In genomic region chr5:167570431-167570830, GRCh38 we compare ENCODE assay signal across 17 cellular contexts.
DNase-seq lines count a peak whose midpoint lies in the region; ATAC-seq, FAIRE-seq and TF ChIP-seq lines count a peak whose summit lies in the region.
"Had no signal": no experiment of that assay in that cellular context is flagged by ENCODE, and none has a peak within 500 bp of the region (broad histone marks: within the 10 kb centered on the region; RNA-seq: fewer than 3 reads in every experiment).

No MANE protein-coding gene starts in this region.

- H3K79me2 ChIP-seq in GM23338 (replicated peaks; ENCODE audit: insufficient read depth): no peaks in the 10 kb centered on the region
- peaks cover 6% of the 10 kb centered on the region for H3K79me2 ChIP-seq in astrocyte (ENCODE audit: insufficient read depth, low read length)
- no peaks in the 10 kb centered on the region for H3K79me2 ChIP-seq in neural progenitor cell (ENCODE audit: low read depth)

- FAIRE-seq in astrocyte (lab: Jason Lieb, UNC): no peak
- FAIRE-seq: A549, GM12878, H54, K562 had no signal

- H3K4me3 ChIP-seq in GM23338: no peak overlapping the region
- no peak overlapping the region for H3K4me3 ChIP-seq in astrocyte (ENCODE audit: insufficient read depth, low read depth, low read length)
- H3K4me3 ChIP-seq in iPS-18a (ENCODE audit: low read length): peak overlapping the region; percentile 13
- no peak overlapping the region for H3K4me3 ChIP-seq in neural progenitor cell
- H3K4me3 ChIP-seq: A549, BLaER1, GM12878, K562 had no signal

- TF ChIP-seq CTCF in GM23338 (conservative IDR thresholded peaks at IDR 0.05; ENCODE audit: low read depth in 2 of 2) (no peak), astrocyte (IDR thresholded peaks at IDR 0.05; ENCODE audit: insufficient read depth, low read depth, low read length) (no peak), neural progenitor cell (IDR thresholded peaks at IDR 0.05) (no peak)

- H3K9me3 Mint-ChIP-seq in GM23338 (no peaks in the 10 kb centered on the region), astrocyte (ENCODE audit: unreplicated experiment) (no peaks in the 10 kb centered on the region), neural progenitor cell (no peaks in the 10 kb centered on the region)

- DNase-seq in GM23338 (ENCODE audit: low spot score): peak; percentile 72
- DNase-seq in astrocyte (ENCODE audit: low read depth): no peak
- no peak for DNase-seq in neural progenitor cell (ENCODE audit: low spot score)
- no peak for DNase-seq in EL
- DNase-seq in DMS 273 treated with DMSO at 0.1 percent for 48 hours (lab: John Stamatoyannopoulos, UW): no peak
- no peak for DNase-seq in NCI-H2227 treated with DMSO at 0.1 percent for 48 hours (lab: John Stamatoyannopoulos, UW)
- DNase-seq: CD4-positive, alpha-beta memory T cell; DMS79 treated with DMSO at 0.1 percent for 48 hours; IMR-90 had no signal

- H3K4me2 ChIP-seq in GM23338 (peak overlapping the region; percentile 22; the same call in 1 of the 2 replicates), astrocyte (ENCODE audit: low read length) (no peak overlapping the region), neural progenitor cell (no peak overlapping the region)
- H3K4me2 ChIP-seq: A549 had no signal

- H3K27ac Mint-ChIP-seq in GM23338 (peak overlapping the region; percentile 18; the same call in 1 of the 2 replicates), astrocyte (ENCODE audit: unreplicated experiment) (peak overlapping the region; percentile 38), neural progenitor cell (peak overlapping the region; percentile 3)
- H3K27ac Mint-ChIP-seq: CD14-positive monocyte; CD4-positive, alpha-beta memory T cell had no signal

- peaks cover 6% of the 10 kb centered on the region for H3K27me3 Mint-ChIP-seq in GM23338 (ENCODE audit: insufficient read depth, low read depth, poor library complexity)
- H3K27me3 Mint-ChIP-seq in astrocyte (ENCODE audit: low read depth, unreplicated experiment): no peaks in the 10 kb centered on the region
- peaks cover 3% of the 10 kb centered on the region for H3K27me3 Mint-ChIP-seq in neural progenitor cell (ENCODE audit: insufficient read depth, low read depth)

- no peaks in the 10 kb centered on the region for H3K9me2 ChIP-seq in GM23338 (ENCODE audit: insufficient read depth)

- H3K36me3 ChIP-seq in GM23338 (ENCODE audit: insufficient read depth) (no peaks in the 10 kb centered on the region), astrocyte (ENCODE audit: insufficient read depth, low read length) (no peaks in the 10 kb centered on the region), iPS-18a (ENCODE audit: control insufficient read depth, low read depth, low read length) (no peaks in the 10 kb centered on the region), neural progenitor cell (no peaks in the 10 kb centered on the region)
- H3K36me3 ChIP-seq: BLaER1 had no signal

- ATAC-seq in GM23338: peak; percentile 34
- ATAC-seq: A549, GM12878, K562 had no signal

- no peaks in the 10 kb centered on the region for H3K9me3 ChIP-seq in astrocyte (ENCODE audit: insufficient read depth, low read depth, low read length)
- no peaks in the 10 kb centered on the region for H3K9me3 ChIP-seq in iPS-18a (ENCODE audit: control insufficient read depth, low read depth, low read length)
- H3K9me3 ChIP-seq in neural progenitor cell (ENCODE audit: low read depth): no peaks in the 10 kb centered on the region
- H3K9me3 ChIP-seq: A549, BLaER1 had no signal

- no peaks in the 10 kb centered on the region for H3F3A ChIP-seq in GM23338 (replicated peaks; ENCODE audit: low read depth)
- peaks cover 40% of the 10 kb centered on the region for H3F3A ChIP-seq in neural progenitor cell (ENCODE audit: low read depth)

- H3K27me3 ChIP-seq in GM23338 (ENCODE audit: insufficient read depth) (peaks cover 6% of the 10 kb centered on the region; the same call in 1 of the 2 replicates), astrocyte (ENCODE audit: insufficient read depth, low read length) (peaks cover 5% of the 10 kb centered on the region), iPS-18a (ENCODE audit: control insufficient read depth, insufficient read depth, low read length) (peaks cover 19% of the 10 kb centered on the region), neural progenitor cell (peaks cover 56% of the 10 kb centered on the region)

- H3K36me3 Mint-ChIP-seq in GM23338 (ENCODE audit: low read depth) (no peaks in the 10 kb centered on the region), astrocyte (ENCODE audit: low read depth, unreplicated experiment) (no peaks in the 10 kb centered on the region), neural progenitor cell (no peaks in the 10 kb centered on the region)
- H3K36me3 Mint-ChIP-seq: CD14-positive monocyte; CD4-positive, alpha-beta memory T cell had no signal

- H3K4me1 ChIP-seq in GM23338 (ENCODE audit: insufficient read depth) (peaks cover 47% of the 10 kb centered on the region), astrocyte (ENCODE audit: insufficient read depth, low read length) (peaks cover 4% of the 10 kb centered on the region), iPS-18a (ENCODE audit: control insufficient read depth, low read depth, low read length) (peaks cover 48% of the 10 kb centered on the region), neural progenitor cell (peaks cover 38% of the 10 kb centered on the region)

- H4K20me1 ChIP-seq in GM23338 (replicated peaks; ENCODE audit: insufficient read depth): no peaks in the 10 kb centered on the region
- no peaks in the 10 kb centered on the region for H4K20me1 ChIP-seq in astrocyte (ENCODE audit: insufficient read depth, low read length)
- H4K20me1 ChIP-seq in neural progenitor cell (ENCODE audit: low read depth): peaks cover 5% of the 10 kb centered on the region
- H4K20me1 ChIP-seq: BLaER1 had no signal

- H3K4me3 Mint-ChIP-seq in GM23338 (no peak overlapping the region), astrocyte (ENCODE audit: unreplicated experiment) (no peak overlapping the region), neural progenitor cell (no peak overlapping the region)
- H3K4me3 Mint-ChIP-seq: CD14-positive monocyte; CD4-positive, alpha-beta memory T cell had no signal

- H3K9ac ChIP-seq in astrocyte (ENCODE audit: low read length) (no peak overlapping the region), iPS-18a (ENCODE audit: low read length) (no peak overlapping the region), neural progenitor cell (no peak overlapping the region)
- H3K9ac ChIP-seq: BLaER1 had no signal

- H3K4me1 Mint-ChIP-seq in GM23338 (peaks cover 41% of the 10 kb centered on the region), astrocyte (ENCODE audit: low read depth, unreplicated experiment) (peaks cover 9% of the 10 kb centered on the region), neural progenitor cell (peaks cover 40% of the 10 kb centered on the region)
- H3K4me1 Mint-ChIP-seq: CD14-positive monocyte had no signal

- H3K27ac ChIP-seq in GM23338 (ENCODE audit: low read depth): no peak overlapping the region
- no peak overlapping the region for H3K27ac ChIP-seq in astrocyte (ENCODE audit: low read depth, low read length)
- no peak overlapping the region for H3K27ac ChIP-seq in iPS-18a (ENCODE audit: low read length)
- H3K27ac ChIP-seq in neural progenitor cell: no peak overlapping the region
- H3K27ac ChIP-seq: 22Rv1, A549, BLaER1 had no signal

- no peak overlapping the region for H2AFZ ChIP-seq in GM23338
- no peak overlapping the region for H2AFZ ChIP-seq in astrocyte (ENCODE audit: low read depth, low read length)
- H2AFZ ChIP-seq in neural progenitor cell (replicated peaks): no peak overlapping the region

TF ChIP-seq in GM23338, 12 proteins besides CTCF, POLR2A, EP300 and RAD21 (continues in another document):
- no peak for TF ChIP-seq CREB1 (CRISPR knock-in tag; IDR thresholded peaks at IDR 0.05; ENCODE audit: low read depth)
